In genomic region chr17:39754958-39755549, GRCh38 we compare ENCODE assay signal across 9 cellular contexts. TPM values are rescaled to one million over a fixed set of nuclear protein-coding genes. Genes with fewer than 3 reads are reported as not detected.
A peak's percentile ranks its signal among the peaks of the same experiment; 100 is the strongest.
DNase-seq lines count a peak whose midpoint lies in the region; ATAC-seq and TF ChIP-seq lines count a peak whose summit lies in the region.
"Had no signal": no experiment of that assay in that cellular context is flagged by ENCODE, and none has a peak within 500 bp of the region (broad histone marks: within the 10 kb centered on the region; RNA-seq: fewer than 3 reads in every experiment).

No MANE protein-coding gene starts in this region.

- no peaks in the 10 kb centered on the region for H3K27me3 Mint-ChIP-seq in central memory CD8-positive, alpha-beta T cell

- no peaks in the 10 kb centered on the region for H3K27me3 ChIP-seq in MG63
- H3K27me3 ChIP-seq in mononuclear cell (ENCODE audit: insufficient read depth, low read length): no peaks in the 10 kb centered on the region
- no peaks in the 10 kb centered on the region for H3K27me3 ChIP-seq in vagina

- no peak for ATAC-seq in central memory CD8-positive, alpha-beta T cell (replicated peaks; ENCODE audit: extremely low read depth, poor library complexity, severe bottlenecking)
- ATAC-seq in HG03442 (IDR thresholded peaks at IDR 0.05; ENCODE audit: unreplicated experiment): no peak
- no peak for ATAC-seq in HG02938 (IDR thresholded peaks at IDR 0.05; ENCODE audit: unreplicated experiment)

- no peaks in the 10 kb centered on the region for H3K9me3 ChIP-seq in MG63
- no peaks in the 10 kb centered on the region for H3K9me3 ChIP-seq in mononuclear cell (ENCODE audit: low read depth, low read length)
- no peaks in the 10 kb centered on the region for H3K9me3 ChIP-seq in vagina

- TF ChIP-seq POLR2A in vagina (IDR thresholded peaks at IDR 0.05): no peak

- peaks cover 65% of the 10 kb centered on the region for H3K4me1 Mint-ChIP-seq in central memory CD8-positive, alpha-beta T cell

- TF ChIP-seq CTCF in C4-2B (conservative IDR thresholded peaks at IDR 0.05) (no peak), vagina (IDR thresholded peaks at IDR 0.05) (no peak)

- peak overlapping the region; percentile 67 for H3K4me3 ChIP-seq in MG63
- H3K4me3 ChIP-seq in mononuclear cell (ENCODE audit: low read length): peak overlapping the region; percentile 54
- peak overlapping the region; percentile 74 to 77 for H3K4me3 ChIP-seq in vagina

- intact Hi-C loops in vagina (cut with DNase I): loop anchor here (5.0 kb wide), 1 partner anchor 133 kb away; no protein-coding TSS in a partner anchor

- no peaks in the 10 kb centered on the region for H3K9me3 Mint-ChIP-seq in central memory CD8-positive, alpha-beta T cell

- H3K27ac Mint-ChIP-seq in central memory CD8-positive, alpha-beta T cell (ENCODE audit: low read depth): peak overlapping the region; percentile 89

- no peaks in the 10 kb centered on the region for H3K36me3 ChIP-seq in MG63
- H3K36me3 ChIP-seq in vagina: no peaks in the 10 kb centered on the region

- H3K4me3 Mint-ChIP-seq in central memory CD8-positive, alpha-beta T cell: peak overlapping the region; percentile 65

- H3K36me3 Mint-ChIP-seq in central memory CD8-positive, alpha-beta T cell (ENCODE audit: insufficient read depth): peaks cover 20% of the 10 kb centered on the region

- H3K4me1 ChIP-seq in mononuclear cell (ENCODE audit: insufficient read depth, low read length) (peaks cover 69% of the 10 kb centered on the region), vagina (peaks cover 27% of the 10 kb centered on the region)

- DNase-seq in MG63 (no peak), vagina (ENCODE audit: extremely low spot score in 2 of 2) (no peak), NK-92 (lab: John Stamatoyannopoulos, UW; ENCODE audit: unreplicated experiment) (no peak)
- DNase-seq in central memory CD8-positive, alpha-beta T cell (ENCODE audit: low spot score in 2 of 2): no peak

- H3K27ac ChIP-seq in C4-2B (peak overlapping the region; percentile 78), vagina (peak overlapping the region; percentile 94)

RNA-seq across cellular contexts. Expression of gene GRB7, which starts 17.3 kb away (rescaled TPM):
- total RNA-seq in MG63 (2014; rRNA removed; shearing (Covaris generic); ENCODE audit: low replicate concordance): not detected in 2 replicates
- total RNA-seq in mononuclear cell (not detected), vagina (23.6 TPM)
- total RNA-seq: pulmonary artery endothelial cell had no signal

RNA-seq across cellular contexts. Expression of gene MIEN1, which starts 24.7 kb away (rescaled TPM):
- total RNA-seq in MG63 (2014; rRNA removed; shearing (Covaris generic); ENCODE audit: low replicate concordance): 53.8 and 75.4 TPM in 2 replicates
- total RNA-seq in mononuclear cell: 21.6 TPM
- total RNA-seq in vagina: 74.2 TPM

RNA-seq across cellular contexts. Expression of gene ERBB2, which starts 55.2 kb away (rescaled TPM):
- 19.8 and 30.8 TPM in 2 replicates for total RNA-seq in MG63 (2014; rRNA removed; shearing (Covaris generic); ENCODE audit: low replicate concordance)
- total RNA-seq in mononuclear cell (10.2 TPM), vagina (52.1 TPM)

Comparison
In these comparisons a context has a peak if more than half of its experiments do, and no peak if none do; other contexts are left out.
1. RNA of gene GRB7, which starts 17.3 kb away (total RNA-seq): 23.6 TPM in vagina (single experiment); not detected in MG63 and not detected in mononuclear cell (single experiment); every median in the first group is over 10 times any median in the second.
2. Peak in every context shown above with its lines, with median percentiles within 50 percentile points of each other: H3K4me3 ChIP-seq.